ENCODE assay signal across 12 cellular contexts in the genomic region with DNA sequence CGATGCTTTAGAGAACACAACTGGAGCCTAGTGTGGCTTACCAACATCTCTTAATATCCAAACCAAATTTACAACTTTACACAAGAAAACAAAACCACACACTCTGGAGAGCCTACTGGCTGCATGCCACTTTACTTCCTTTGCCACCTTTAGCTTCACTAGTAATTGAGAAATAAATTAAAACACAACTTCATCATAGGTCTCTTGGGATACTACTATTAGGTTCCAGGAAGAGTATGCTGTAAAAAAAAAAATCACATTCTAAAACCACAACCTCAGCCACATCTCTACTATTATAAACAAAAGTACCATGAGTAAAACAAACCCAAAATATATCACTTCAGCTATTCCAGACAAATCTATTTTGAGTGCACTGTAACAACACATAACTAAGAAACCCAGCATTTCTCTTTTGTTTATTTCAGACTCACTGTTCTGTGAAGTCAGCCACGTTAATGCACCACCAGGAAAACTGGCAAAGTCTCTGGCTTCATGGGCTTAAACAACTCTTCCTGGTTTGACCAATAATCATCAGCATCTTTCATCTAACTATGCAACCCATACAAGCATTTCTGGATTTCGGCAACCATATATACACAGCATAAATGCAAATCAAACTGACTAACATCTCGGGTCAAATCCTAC. TPM values are rescaled to one million over a fixed set of nuclear protein-coding genes. Genes with fewer than 3 reads are reported as not detected.
DNase-seq lines count a peak whose midpoint lies in the region; ATAC-seq and TF ChIP-seq lines count a peak whose summit lies in the region.
"Had no signal": no experiment of that assay in that cellular context is flagged by ENCODE, and none has a peak within 500 bp of the region (broad histone marks: within the 10 kb centered on the region; RNA-seq: fewer than 3 reads in every experiment).

No MANE protein-coding gene starts in this region.

- dilution Hi-C loops in mammary epithelial cell (cut with HindIII; ENCODE audit: low sequenced_read_pairs): no loop called here

- TF ChIP-seq CTCF in mammary epithelial cell (conservative IDR thresholded peaks at IDR 0.05 in 1 of 2, IDR thresholded peaks at IDR 0.05 in 1 of 2; ENCODE audit: extremely low read depth in 1 of 2, insufficient read depth in 1 of 2, low read depth in 1 of 2, low read length in 2 of 2): no peak

- intact Hi-C loops in mammary epithelial cell (cut with micrococcal nuclease): no loop called here
- intact Hi-C loops in activated T-helper 1 cell treated with anti-CD3 and anti-CD28 coated beads, Interleukin-12 subunit alpha, Interleukin-12 subunit beta, Interleukin-2, Interleukin-4 antibody, amounts not matched to agents 30 ng/mL and 10 ng/mL and 1 ng/mL, durations not matched to agents 14 hours and 24 hours and 36 hours (cut with micrococcal nuclease): no loop called here

- in situ Hi-C loops in T47D (cut with HindIII; ENCODE audit: low pct_unique_long_range_greater_than_20kb, low sequenced_read_pairs) (no loop called here), mammary epithelial cell (cut with MboI; ENCODE audit: low sequenced_read_pairs in 2 of 2) (no loop called here)

- peaks cover 25% of the 10 kb centered on the region for H3K36me3 ChIP-seq in mammary epithelial cell (ENCODE audit: insufficient read depth, low read length)

- H3K4me3 Mint-ChIP-seq in activated T-helper 1 cell treated with anti-CD3 and anti-CD28 coated beads, Interleukin-12 subunit alpha, Interleukin-12 subunit beta, Interleukin-2, Interleukin-4 antibody, amounts not matched to agents 30 ng/mL and 10 ng/mL and 1 ng/mL, durations not matched to agents 14 hours and 24 hours and 36 hours: no peak overlapping the region
- H3K4me3 Mint-ChIP-seq in immature natural killer cell: no peak overlapping the region
- H3K4me3 Mint-ChIP-seq: activated T-cell treated with anti-CD3 and anti-CD28 coated beads, Interleukin-2, amount 50 U/mL, for 4 hours; endodermal cell had no signal

- H3K4me2 ChIP-seq in mammary epithelial cell (ENCODE audit: insufficient read depth, low read depth, low read length): no peak overlapping the region

- H3K9me3 Mint-ChIP-seq in activated T-helper 1 cell treated with anti-CD3 and anti-CD28 coated beads, Interleukin-12 subunit alpha, Interleukin-12 subunit beta, Interleukin-2, Interleukin-4 antibody, amounts not matched to agents 30 ng/mL and 10 ng/mL and 1 ng/mL, durations not matched to agents 14 hours and 24 hours and 36 hours: no peaks in the 10 kb centered on the region
- H3K9me3 Mint-ChIP-seq in immature natural killer cell: no peaks in the 10 kb centered on the region
- H3K9me3 Mint-ChIP-seq: activated T-cell treated with anti-CD3 and anti-CD28 coated beads, Interleukin-2, amount 50 U/mL, for 4 hours; endodermal cell had no signal

- H2AFZ ChIP-seq in mammary epithelial cell (ENCODE audit: low read depth, low read length): no peak overlapping the region
- H2AFZ ChIP-seq: parathyroid adenoma had no signal

- BruUV-seq in mammary epithelial cell (replicated peaks; lab: Mats Ljungman, UMichigan): no TSS peak

- H3K4me1 ChIP-seq in mammary epithelial cell (ENCODE audit: insufficient read depth, low read length): no peaks in the 10 kb centered on the region

- no peak overlapping the region for H3K9ac ChIP-seq in mammary epithelial cell (ENCODE audit: insufficient read depth, low read length)
- H3K9ac ChIP-seq: parathyroid adenoma had no signal

- peak overlapping the region; percentile 7 for H3K27ac Mint-ChIP-seq in activated T-helper 1 cell treated with anti-CD3 and anti-CD28 coated beads, Interleukin-12 subunit alpha, Interleukin-12 subunit beta, Interleukin-2, Interleukin-4 antibody, amounts not matched to agents 30 ng/mL and 10 ng/mL and 1 ng/mL, durations not matched to agents 14 hours and 24 hours and 36 hours
- H3K27ac Mint-ChIP-seq in immature natural killer cell: peak overlapping the region; percentile 2 to 73 (median 61)

- no peaks in the 10 kb centered on the region for H3K27me3 ChIP-seq in mammary epithelial cell (ENCODE audit: insufficient read depth, low read length)

- H4K20me1 ChIP-seq in mammary epithelial cell (ENCODE audit: insufficient read depth, low read length): no peaks in the 10 kb centered on the region

- DNase-seq in T47D (ENCODE audit: low read depth in 1 of 2, low spot score in 1 of 2) (peak; percentile 11 to 48), mammary epithelial cell (no peak), immature natural killer cell (no peak), NCI-H2196 (lab: John Stamatoyannopoulos, UW; ENCODE audit: unreplicated experiment) (no peak), NCI-H524 treated with DMSO at 0.1 percent for 48 hours (lab: John Stamatoyannopoulos, UW) (no peak), Kasumi-1 (lab: John Stamatoyannopoulos, UW) (no peak)
- no peak for DNase-seq in activated T-helper 1 cell treated with anti-CD3 and anti-CD28 coated beads, Interleukin-12 subunit alpha, Interleukin-12 subunit beta, Interleukin-2, Interleukin-4 antibody, amounts not matched to agents 30 ng/mL and 10 ng/mL and 1 ng/mL, durations not matched to agents 14 hours and 24 hours and 36 hours (ENCODE audit: low spot score)
- DNase-seq: activated T-cell treated with anti-CD3 and anti-CD28 coated beads, Interleukin-2, amount 50 U/mL, for 4 hours; endodermal cell; Karpas-422 had no signal

- H3K27ac ChIP-seq in mammary epithelial cell (ENCODE audit: insufficient read depth, low read depth, low read length): no peak overlapping the region
- H3K27ac ChIP-seq: parathyroid adenoma had no signal

- no peak for ATAC-seq in HG02970 (IDR thresholded peaks at IDR 0.05; ENCODE audit: low FRiP score, unreplicated experiment)
- ATAC-seq: activated T-cell treated with anti-CD3 and anti-CD28 coated beads, Interleukin-2, amount 50 U/mL, for 4 hours had no signal

- H3K36me3 Mint-ChIP-seq in activated T-helper 1 cell treated with anti-CD3 and anti-CD28 coated beads, Interleukin-12 subunit alpha, Interleukin-12 subunit beta, Interleukin-2, Interleukin-4 antibody, amounts not matched to agents 30 ng/mL and 10 ng/mL and 1 ng/mL, durations not matched to agents 14 hours and 24 hours and 36 hours (ENCODE audit: low read depth): peaks cover 18% of the 10 kb centered on the region
- H3K36me3 Mint-ChIP-seq in immature natural killer cell: peaks cover 3 to 19% (median 7%) of the 10 kb centered on the region in 3 donors

- no peak overlapping the region for H3K4me3 ChIP-seq in mammary epithelial cell (replicated peaks in 1 of 3; ENCODE audit: insufficient read depth in 1 of 3, low read depth in 2 of 3, low read length in 3 of 3)

- H3K79me2 ChIP-seq in mammary epithelial cell (ENCODE audit: insufficient read depth, low read length): peaks cover 49% of the 10 kb centered on the region
- H3K79me2 ChIP-seq: parathyroid adenoma had no signal

- H3K4me1 Mint-ChIP-seq in activated T-helper 1 cell treated with anti-CD3 and anti-CD28 coated beads, Interleukin-12 subunit alpha, Interleukin-12 subunit beta, Interleukin-2, Interleukin-4 antibody, amounts not matched to agents 30 ng/mL and 10 ng/mL and 1 ng/mL, durations not matched to agents 14 hours and 24 hours and 36 hours (ENCODE audit: low read depth): peaks cover 11% of the 10 kb centered on the region
- peaks cover 8 to 17% of the 10 kb centered on the region in 2 donors for H3K4me1 Mint-ChIP-seq in immature natural killer cell

- H3K9me3 ChIP-seq in mammary epithelial cell (replicated peaks; ENCODE audit: insufficient read depth, low read length): no peaks in the 10 kb centered on the region

- WGBS in mammary epithelial cell (ENCODE audit: low coverage, missing lambda C conversion rate): 85% methylated on average over 4 of the region's 4 CpGs

- no peaks in the 10 kb centered on the region for H3K27me3 Mint-ChIP-seq in activated T-helper 1 cell treated with anti-CD3 and anti-CD28 coated beads, Interleukin-12 subunit alpha, Interleukin-12 subunit beta, Interleukin-2, Interleukin-4 antibody, amounts not matched to agents 30 ng/mL and 10 ng/mL and 1 ng/mL, durations not matched to agents 14 hours and 24 hours and 36 hours (ENCODE audit: insufficient read depth)
- peaks cover 0 to 1% (median 0%) of the 10 kb centered on the region in 3 donors for H3K27me3 Mint-ChIP-seq in immature natural killer cell (ENCODE audit: low read depth in 3 of 3)

- CTCF ChIA-PET in mammary epithelial cell (lab: Charles Lee; ENCODE audit: low non-redundant PET): interaction anchor here (0.6 kb wide), 1 partner anchor 290 kb away, joined by 3 read pairs; no protein-coding TSS in a partner anchor

RNA-seq across cellular contexts. Expression of a gene that starts 59.1 kb away (rescaled TPM):
- total RNA-seq in mammary epithelial cell: 10 to 100 TPM; 36.3 to 38.4 TPM
- polyA plus RNA-seq in mammary epithelial cell: 17.9 TPM
- 27.6 TPM for polyA minus RNA-seq in mammary epithelial cell
- total RNA-seq in activated T-helper 1 cell treated with anti-CD3 and anti-CD28 coated beads, Interleukin-12 subunit alpha, Interleukin-12 subunit beta, Interleukin-2, Interleukin-4 antibody, amounts not matched to agents 30 ng/mL and 10 ng/mL and 1 ng/mL, durations not matched to agents 14 hours and 24 hours and 36 hours: 49.6 and 53.7 TPM in 2 replicates
- polyA plus RNA-seq in immature natural killer cell: 10 to 100 TPM; 11.5 to 14.5 (median 14.3) TPM

Comparison
In these comparisons a context has a peak if more than half of its experiments do, and no peak if none do; other contexts are left out.
1. DNase-seq: peak in T47D (2 of 2); none in mammary epithelial cell (single experiment), activated T-helper 1 cell treated with anti-CD3 and anti-CD28 coated beads, Interleukin-12 subunit alpha, Interleukin-12 subunit beta, Interleukin-2, Interleukin-4 antibody, amounts not matched to agents 30 ng/mL and 10 ng/mL and 1 ng/mL, durations not matched to agents 14 hours and 24 hours and 36 hours (single experiment), immature natural killer cell (0 of 3), NCI-H2196 (single experiment), NCI-H524 treated with DMSO at 0.1 percent for 48 hours (single experiment) and Kasumi-1 (0 of 2).